ENCODE assay signal across 30 cellular contexts in genomic region chr16:63883091-63883490, GRCh38.
"Had no signal": no experiment of that assay in that cellular context is flagged by ENCODE, and none has a peak within 500 bp of the region (broad histone marks: within the 10 kb centered on the region; RNA-seq: fewer than 3 reads in every experiment).

No MANE protein-coding gene starts in this region.

- H3K4me3 Mint-ChIP-seq: naive thymus-derived CD8-positive, alpha-beta T cell; natural killer cell treated with Interleukin-12 subunit alpha and Interleukin-12 subunit beta and Interleukin-15 and Interleukin-18, amount 100 ng/mL, for 72 hours; nephron progenitor cell; neural crest cell; stimulated activated effector memory CD8-positive, alpha-beta T cell treated with anti-CD3 and anti-CD28 coated beads, Interleukin-12 subunit alpha, Interleukin-12 subunit beta, amount 100 ng/mL, for 72 hours; stimulated activated naive CD8-positive, alpha-beta T cell treated with anti-CD3 and anti-CD28 coated beads, Interleukin-15, amount 100 ng/mL, for 72 hours; type B pancreatic cell had no signal

- H3K27ac ChIP-seq: ovary, parathyroid adenoma, psoas muscle, right lobe of liver, sigmoid colon, suprapubic skin, testis, tibial artery, transverse colon, upper lobe of right lung, uterus had no signal

- H3K9me3 Mint-ChIP-seq: nephron progenitor cell, neural crest cell, type B pancreatic cell had no signal

- H3K27me3 Mint-ChIP-seq: naive thymus-derived CD8-positive, alpha-beta T cell; natural killer cell treated with Interleukin-12 subunit alpha and Interleukin-12 subunit beta and Interleukin-15 and Interleukin-18, amount 100 ng/mL, for 72 hours; progenitor cell of endocrine pancreas; stimulated activated naive CD8-positive, alpha-beta T cell treated with anti-CD3 and anti-CD28 coated beads, Interleukin-15, amount 100 ng/mL, for 72 hours; type B pancreatic cell had no signal

- H2AFZ ChIP-seq: parathyroid adenoma had no signal

- DNase-seq: naive thymus-derived CD8-positive, alpha-beta T cell; nephron progenitor cell; occipital lobe; ovary; posterior cingulate gyrus; psoas muscle; right cardiac atrium; right lobe of liver; sigmoid colon; small intestine; stimulated activated CD4-positive, alpha-beta T cell treated with anti-CD3 and anti-CD28 coated beads, Interleukin-15, amount 100 ng/mL, for 24 hours; stimulated activated CD4-positive, alpha-beta T cell treated with anti-CD3 and anti-CD28 coated beads, Interleukin-2, amount 100 ng/mL, for 24 hours; stimulated activated CD4-positive, alpha-beta T cell treated with anti-CD3 and anti-CD28 coated beads, Interleukin-2, amount 100 ng/mL, for 48 hours; stimulated activated CD4-positive, alpha-beta T cell treated with anti-CD3 and anti-CD28 coated beads, Interleukin-4, amount 100 ng/mL, for 24 hours; stimulated activated naive CD4-positive, alpha-beta T cell; stimulated activated naive CD8-positive, alpha-beta T cell treated with anti-CD3 and anti-CD28 coated beads, Interleukin-15, amount 100 ng/mL, for 72 hours; stimulated activated naive CD8-positive, alpha-beta T cell treated with anti-CD3 and anti-CD28 coated beads, Interleukin-15, Interleukin-2, amounts not matched to agents 100 U/mL and 50 U/mL, for 24 hours; substantia nigra; testis; tibial artery; transverse colon; upper lobe of right lung; uterus had no signal

- ATAC-seq: naive thymus-derived CD8-positive, alpha-beta T cell; natural killer cell treated with Interleukin-12 subunit alpha and Interleukin-12 subunit beta and Interleukin-15 and Interleukin-18, amount 100 ng/mL, for 72 hours; psoas muscle; right cardiac atrium; right lobe of liver; stimulated activated effector memory CD8-positive, alpha-beta T cell treated with anti-CD3 and anti-CD28 coated beads, Interleukin-12 subunit alpha, Interleukin-12 subunit beta, amount 100 ng/mL, for 72 hours; stimulated activated naive CD8-positive, alpha-beta T cell treated with anti-CD3 and anti-CD28 coated beads, Interleukin-15, amount 100 ng/mL, for 72 hours; stimulated activated naive CD8-positive, alpha-beta T cell treated with anti-CD3 and anti-CD28 coated beads, Interleukin-15, Interleukin-2, amounts not matched to agents 100 U/mL and 50 U/mL, for 24 hours; upper lobe of right lung had no signal

- H3K27me3 ChIP-seq: ovary, right lobe of liver, sigmoid colon, suprapubic skin, testis, tibial artery, transverse colon, upper lobe of right lung, uterus had no signal

- H3K9ac ChIP-seq: parathyroid adenoma had no signal

- H3K4me1 Mint-ChIP-seq: naive thymus-derived CD8-positive, alpha-beta T cell; nephron progenitor cell; neural crest cell; stimulated activated effector memory CD8-positive, alpha-beta T cell treated with anti-CD3 and anti-CD28 coated beads, Interleukin-12 subunit alpha, Interleukin-12 subunit beta, amount 100 ng/mL, for 72 hours; stimulated activated naive CD8-positive, alpha-beta T cell treated with anti-CD3 and anti-CD28 coated beads, Interleukin-15, amount 100 ng/mL, for 72 hours had no signal

- H3K79me2 ChIP-seq: parathyroid adenoma had no signal

- H3K36me3 Mint-ChIP-seq: natural killer cell treated with Interleukin-12 subunit alpha and Interleukin-12 subunit beta and Interleukin-15 and Interleukin-18, amount 100 ng/mL, for 72 hours; stimulated activated effector memory CD8-positive, alpha-beta T cell treated with anti-CD3 and anti-CD28 coated beads, Interleukin-12 subunit alpha, Interleukin-12 subunit beta, amount 100 ng/mL, for 72 hours; type B pancreatic cell had no signal

- H3K9me3 ChIP-seq: ovary, psoas muscle, right lobe of liver, sigmoid colon, suprapubic skin, testis, tibial artery, transverse colon, upper lobe of right lung, uterus had no signal

- H3K27ac Mint-ChIP-seq: naive thymus-derived CD8-positive, alpha-beta T cell; natural killer cell treated with Interleukin-12 subunit alpha and Interleukin-12 subunit beta and Interleukin-15 and Interleukin-18, amount 100 ng/mL, for 72 hours; nephron progenitor cell; progenitor cell of endocrine pancreas; stimulated activated effector memory CD8-positive, alpha-beta T cell treated with anti-CD3 and anti-CD28 coated beads, Interleukin-12 subunit alpha, Interleukin-12 subunit beta, amount 100 ng/mL, for 72 hours; stimulated activated naive CD8-positive, alpha-beta T cell treated with anti-CD3 and anti-CD28 coated beads, Interleukin-15, amount 100 ng/mL, for 72 hours; type B pancreatic cell had no signal

- H3K36me3 ChIP-seq: ovary, right lobe of liver, sigmoid colon, suprapubic skin, tibial artery, transverse colon, upper lobe of right lung, uterus had no signal

- H3K4me3 ChIP-seq: ovary, psoas muscle, right lobe of liver, sigmoid colon, suprapubic skin, testis, tibial artery, transverse colon, upper lobe of right lung, uterus had no signal

- H3K4me1 ChIP-seq: parathyroid adenoma, psoas muscle, right lobe of liver, sigmoid colon, suprapubic skin, testis, tibial artery, transverse colon, upper lobe of right lung, uterus had no signal
